8 cellular contexts compared by ENCODE assay signal in the genomic region with DNA sequence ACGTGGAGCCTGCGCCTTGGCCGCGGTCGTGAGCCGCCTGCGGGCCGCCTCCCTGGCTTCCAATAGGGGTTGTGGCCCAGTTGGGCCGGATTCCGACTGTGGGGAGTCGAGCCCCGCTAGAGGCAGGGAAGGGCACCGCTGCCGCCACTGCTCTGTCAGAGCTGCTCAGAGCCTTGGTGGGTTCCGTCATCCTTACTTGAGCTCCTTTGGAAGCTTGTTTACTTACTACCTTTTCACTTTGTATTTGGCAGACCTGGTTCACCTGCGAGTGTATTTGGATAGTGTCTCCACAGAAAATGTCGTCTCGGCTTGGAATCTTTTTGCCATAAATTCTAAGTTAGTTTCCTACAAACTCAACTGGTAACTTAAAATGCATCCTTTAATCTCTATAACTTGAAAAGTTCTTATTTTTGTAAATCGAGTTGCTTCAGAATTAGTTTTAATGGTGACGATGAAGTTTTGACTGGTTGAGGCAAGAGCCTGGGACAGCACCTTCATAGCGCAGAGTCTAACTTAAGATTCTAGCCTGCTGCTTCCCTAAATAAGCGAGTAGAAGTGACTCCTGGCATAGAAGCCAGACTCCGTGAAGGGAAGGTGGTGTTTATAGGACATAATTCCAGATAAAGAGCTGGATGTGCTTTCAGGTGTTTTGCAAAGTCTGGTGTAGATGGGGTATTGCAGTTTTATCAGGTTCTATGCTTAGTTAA. TPM values are rescaled to one million over a fixed set of nuclear protein-coding genes. Genes with fewer than 3 reads are reported as not detected.
DNase-seq lines count a peak whose midpoint lies in the region; ATAC-seq, FAIRE-seq and TF ChIP-seq lines count a peak whose summit lies in the region.

No MANE protein-coding gene starts in this region.

- H3K4me3 ChIP-seq in GM12878 (peak overlapping the region; percentile 74), lower lobe of right lung (peak overlapping the region; percentile 74), transverse colon (peak overlapping the region; percentile 67 to 89 (median 77))

- no peak for TF ChIP-seq EP300 in GM12878 (IDR thresholded peaks at IDR 0.05; ENCODE audit: borderline replicate concordance in 1 of 2, control insufficient read depth in 1 of 2, low read depth in 2 of 2, low read length in 2 of 2)
- TF ChIP-seq EP300 in transverse colon (IDR thresholded peaks at IDR 0.05; ENCODE audit: low read depth): no peak

- BruUV-seq in GM12878 (replicated peaks; lab: Mats Ljungman, UMichigan): no TSS peak

- POLR2A ChIA-PET in GM12878 (lab: Charles Lee): interaction anchor here (0.5 to 2.4 kb wide), 14 partner anchors 10 to 997 kb away, joined by 3 to 9 read pairs (median 5); a partner anchor contains a TSS

- TF ChIP-seq RAD21 in GM12878 (IDR thresholded peaks at IDR 0.05; ENCODE audit: insufficient read depth, low read depth, low read length): no peak

- ATAC-seq in GM21423 (IDR thresholded peaks at IDR 0.05; ENCODE audit: unreplicated experiment) (peak; percentile 23), GM12878 (peak; percentile 52), lower lobe of right lung (peak in 1 of 2 donors; percentile 57)

- peaks cover 21% of the 10 kb centered on the region for H3K79me2 ChIP-seq in GM12878 (ENCODE audit: control insufficient read depth, insufficient read depth, low read length)

- SMC1A ChIA-PET in GM12878 (lab: Charles Lee; ENCODE audit: uncharacterized antibody, unreplicated experiment): interaction anchor here (1.0 to 1.5 kb wide), 4 partner anchors 41 to 552 kb away, joined by 3 read pairs; a partner anchor contains a TSS

- peak overlapping the region; percentile 75 for H3K4me2 ChIP-seq in GM12878 (ENCODE audit: control insufficient read depth, insufficient read depth)

- H4K20me1 ChIP-seq in GM12878 (ENCODE audit: control insufficient read depth, insufficient read depth): no peaks in the 10 kb centered on the region; the same call in none of the 2 replicates

- peak; percentile 81 for FAIRE-seq in GM12878 (lab: Jason Lieb, UNC)

- H3K9me3 ChIP-seq in GM12878 (replicated peaks; ENCODE audit: control insufficient read depth, insufficient read depth, low read length) (no peaks in the 10 kb centered on the region), lower lobe of right lung (no peaks in the 10 kb centered on the region), transverse colon (no peaks in the 10 kb centered on the region)

- RAD21 ChIA-PET in GM12878 (lab: Charles Lee; ENCODE audit: unreplicated experiment): interaction anchor here (1.3 to 2.7 kb wide), 8 partner anchors 11 to 377 kb away, joined by 3 to 17 read pairs (median 4); a partner anchor contains a TSS

- H3K27me3 ChIP-seq in GM12878 (replicated peaks in 1 of 2; ENCODE audit: control insufficient read depth in 2 of 2, insufficient read depth in 2 of 2, low read length in 1 of 2): no peaks in the 10 kb centered on the region
- H3K27me3 ChIP-seq in lower lobe of right lung (ENCODE audit: low read depth): no peaks in the 10 kb centered on the region
- H3K27me3 ChIP-seq in transverse colon: no peaks in the 10 kb centered on the region

- no peak for TF ChIP-seq POLR2A in GM12878 (IDR thresholded peaks at IDR 0.05; ENCODE audit: low read depth, low read length)
- no peak for TF ChIP-seq POLR2A in transverse colon (IDR thresholded peaks at IDR 0.05)

- peak; percentile 34 for DNase-seq in ELR (ENCODE audit: low read depth)
- DNase-seq in KBM-7: peak; percentile 32
- no peak for DNase-seq in GM12878 (ENCODE audit: low read depth, low spot score)
- DNase-seq in lower lobe of right lung: no peak
- no peak for DNase-seq in transverse colon
- DNase-seq in NCI-H1105 (lab: John Stamatoyannopoulos, UW): no peak
- no peak for DNase-seq in KG1 (lab: John Stamatoyannopoulos, UW)

- H3K9ac ChIP-seq in GM12878 (ENCODE audit: control insufficient read depth, insufficient read depth, low read length): peak overlapping the region; percentile 88

- 3% methylated on average over 23 of the region's 23 CpGs for WGBS in GM12878 (ENCODE audit: insufficient coverage, insufficient replicate concordance, low lambda C conversion rate, missing lambda C conversion rate)
- 0 to 2% methylated on average over 7 to 23 of the region's 23 CpGs for WGBS in transverse colon (ENCODE audit: low coverage in 1 of 2), 2 donors

- CTCF ChIA-PET in GM12878 (lab: Yijun Ruan, JAX): interaction anchor here (0.9 to 2.4 kb wide), 3 partner anchors 131 to 201 kb away, joined by 3 to 9 read pairs (median 7); a partner anchor contains a TSS

- H3K4me1 ChIP-seq in GM12878 (ENCODE audit: control insufficient read depth, insufficient read depth, low read length) (peaks cover 24% of the 10 kb centered on the region), lower lobe of right lung (peaks cover 38% of the 10 kb centered on the region), transverse colon (peaks cover 22 to 36% (median 28%) of the 10 kb centered on the region in 4 donors)

- intact Hi-C loops in GM12878 (cut with micrococcal nuclease; ENCODE audit: unreplicated experiment): no loop called here
- intact Hi-C loops in lower lobe of right lung (cut with DNase I): no loop called here
- intact Hi-C loops in transverse colon (cut with DNase I; ENCODE audit: low total_unique reads): no loop called here

- H3K36me3 ChIP-seq in GM12878 (ENCODE audit: control insufficient read depth in 2 of 2, insufficient read depth in 2 of 2, low read length in 1 of 2) (no peaks in the 10 kb centered on the region), lower lobe of right lung (no peaks in the 10 kb centered on the region), transverse colon (no peaks in the 10 kb centered on the region)

- in situ Hi-C loops in KBM-7 (cut with MboI; ENCODE audit: low pct_unique_long_range_greater_than_20kb, low sequenced_read_pairs) (no loop called here), GM12878 (cut with MboI) (no loop called here), transverse colon (cut with MboI; ENCODE audit: low pct_ligation_motif_present in 1 of 4, low pct_unique_long_range_greater_than_20kb in 1 of 4, low sequenced_read_pairs in 3 of 4) (no loop called here)

- H2AFZ ChIP-seq in GM12878 (ENCODE audit: control insufficient read depth, low read depth, low read length): peak overlapping the region; percentile 93

- TF ChIP-seq CTCF in GM12878 (IDR thresholded peaks at IDR 0.05 in 2 of 3, conservative IDR thresholded peaks at IDR 0.05 in 1 of 3; ENCODE audit: control insufficient read depth in 2 of 3, extremely low read depth in 1 of 3, insufficient read depth in 1 of 3, low read depth in 3 of 3, low read length in 3 of 3): no peak
- no peak for TF ChIP-seq CTCF in lower lobe of right lung (IDR thresholded peaks at IDR 0.05)
- peak in 1 of 5 experiments; percentile 8 for TF ChIP-seq CTCF in transverse colon (IDR thresholded peaks at IDR 0.05)

- H3K27ac ChIP-seq in GM12878 (ENCODE audit: control insufficient read depth, insufficient read depth): peak overlapping the region; percentile 67
- peak overlapping the region; percentile 95 for H3K27ac ChIP-seq in lower lobe of right lung
- H3K27ac ChIP-seq in transverse colon: peak overlapping the region; percentile 99 to 100 (median 100)

RNA-seq across cellular contexts. Expression of a gene that starts 0.8 kb away (rescaled TPM):
- total RNA-seq in GM12878 (2013; cell fraction: nucleolus; rRNA removed): 17.6 and 19.7 TPM in 2 replicates
- total RNA-seq in GM12878 (2014; rRNA removed) (12.3 and 14.1 TPM in 2 replicates), GM12878 (2014; rRNA removed; fragmentation: Illumina TruSeq; extraction: Trizol) (5.4 TPM in 2 replicates), GM12878 (2021) (16.3 and 16.9 TPM in 2 replicates), lower lobe of right lung (71.5 TPM), transverse colon (10 to 100 TPM; 53.7 to 90.1 (median 55.7) TPM)
- 2.3 TPM for polyA plus RNA-seq in GM12878 (2011; ENCODE audit: low read depth)
- polyA plus RNA-seq in GM12878 (2011; rRNA removed) (2.7 and 8.2 TPM in 2 replicates), GM12878 (2014; fragmentation: Illumina TruSeq; extraction: Trizol) (6.5 and 10.2 TPM in 2 replicates), GM12878 (2014; fragmentation: Nextera tagmentation; extraction: Ambion mirVana) (under 1 TPM; 0.33 to 0.37 TPM), GM12878 (2014; rRNA removed) (8.7 and 10.2 TPM in 2 replicates), GM12878 (2016; fragmentation: Nextera tagmentation; extraction: Ambion mirVana) (10 to 100 TPM in 1 of 2 experiments, 1 to 10 TPM in 1; 9.6 to 10.1 TPM)
- 5.7 and 5.9 TPM in 2 replicates for polyA plus RNA-seq in GM12878 (2011; cell fraction: cytosol; rRNA removed)
- 7.0 TPM in 2 replicates for polyA plus RNA-seq in GM12878 (2011; cell fraction: nucleus; rRNA removed)
- polyA plus RNA-seq in GM12878 (2012): 4.2 and 5.2 TPM in 2 replicates
- polyA minus RNA-seq in GM12878 (2011; rRNA and poly(A)+ RNA removed): 12.6 and 13.7 TPM in 2 replicates
- polyA minus RNA-seq in GM12878 (2011; cell fraction: cytosol; rRNA and poly(A)+ RNA removed): 5.5 and 8.2 TPM in 2 replicates
- 2.3 and 6.0 TPM in 2 replicates for polyA minus RNA-seq in GM12878 (2011; cell fraction: nucleus; rRNA and poly(A)+ RNA removed)

RNA-seq across cellular contexts. Expression of a gene that starts 41.7 kb away (rescaled TPM):
- 21.9 and 32.0 TPM in 2 replicates for total RNA-seq in GM12878 (2013; cell fraction: nucleolus; rRNA removed)
- total RNA-seq in GM12878 (2014; rRNA removed) (9.1 and 9.8 TPM in 2 replicates), GM12878 (2014; rRNA removed; fragmentation: Illumina TruSeq; extraction: Trizol) (5.9 TPM in 2 replicates), GM12878 (2021) (17.8 and 19.0 TPM in 2 replicates), lower lobe of right lung (22.1 TPM), transverse colon (1 to 10 TPM in 3 of 4 donors, not detected in 1; 2.6 to 7.5 (median 5.7) TPM)
- polyA plus RNA-seq in GM12878 (2011; ENCODE audit: low read depth): 13.1 TPM
- polyA plus RNA-seq in GM12878 (2011; rRNA removed) (8.5 and 19.0 TPM in 2 replicates), GM12878 (2014; fragmentation: Illumina TruSeq; extraction: Trizol) (10.6 and 14.2 TPM in 2 replicates), GM12878 (2014; fragmentation: Nextera tagmentation; extraction: Ambion mirVana) (10 to 100 TPM; 12.5 to 16.2 TPM), GM12878 (2014; rRNA removed) (17.3 and 20.0 TPM in 2 replicates), GM12878 (2016; fragmentation: Nextera tagmentation; extraction: Ambion mirVana) (10 to 100 TPM; 14.1 to 17.9 TPM)
- 20.9 and 21.1 TPM in 2 replicates for polyA plus RNA-seq in GM12878 (2011; cell fraction: cytosol; rRNA removed)
- 207 and 264 TPM in 2 replicates for polyA plus RNA-seq in GM12878 (2011; cell fraction: nucleus; rRNA removed)
- polyA plus RNA-seq in GM12878 (2012): 14.8 and 17.4 TPM in 2 replicates
- polyA minus RNA-seq in GM12878 (2011; rRNA and poly(A)+ RNA removed): 23.4 and 33.1 TPM in 2 replicates
- polyA minus RNA-seq in GM12878 (2011; cell fraction: cytosol; rRNA and poly(A)+ RNA removed): 6.0 and 8.8 TPM in 2 replicates
- polyA minus RNA-seq in GM12878 (2011; cell fraction: nucleus; rRNA and poly(A)+ RNA removed): 8.2 and 9.1 TPM in 2 replicates

RNA-seq across cellular contexts. Expression of a gene that starts 48.6 kb away (rescaled TPM):
- total RNA-seq in GM12878 (2013; cell fraction: nucleolus; rRNA removed): 4.6 and 5.3 TPM in 2 replicates
- total RNA-seq in GM12878 (2014; rRNA removed): 0.45 and 0.54 TPM in 2 replicates
- 0.41 and 0.76 TPM in 2 replicates for total RNA-seq in GM12878 (2014; rRNA removed; fragmentation: Illumina TruSeq; extraction: Trizol)
- total RNA-seq in GM12878 (2021): 2.4 and 3.8 TPM in 2 replicates
- polyA plus RNA-seq in GM12878 (2011; ENCODE audit: low read depth): 8.1 TPM
- polyA plus RNA-seq in GM12878 (2011; rRNA removed): 4.5 and 7.2 TPM in 2 replicates
- polyA plus RNA-seq in GM12878 (2011; cell fraction: cytosol; rRNA removed): 3.0 and 4.0 TPM in 2 replicates
- polyA plus RNA-seq in GM12878 (2011; cell fraction: nucleus; rRNA removed): 75.3 and 115 TPM in 2 replicates
- polyA plus RNA-seq in GM12878 (2012): 8.2 and 8.3 TPM in 2 replicates
- polyA plus RNA-seq in GM12878 (2014; fragmentation: Illumina TruSeq; extraction: Trizol): 3.3 and 4.6 TPM in 2 replicates
- 1 to 10 TPM; 1.0 to 4.6 TPM for polyA plus RNA-seq in GM12878 (2014; fragmentation: Nextera tagmentation; extraction: Ambion mirVana)
- 2.4 and 3.6 TPM in 2 replicates for polyA plus RNA-seq in GM12878 (2014; rRNA removed)
- 1 to 10 TPM; 1.6 to 2.8 TPM for polyA plus RNA-seq in GM12878 (2016; fragmentation: Nextera tagmentation; extraction: Ambion mirVana)
- 2.2 and 2.6 TPM in 2 replicates for polyA minus RNA-seq in GM12878 (2011; rRNA and poly(A)+ RNA removed)
- not detected in 2 replicates for polyA minus RNA-seq in GM12878 (2011; cell fraction: cytosol; rRNA and poly(A)+ RNA removed)
- polyA minus RNA-seq in GM12878 (2011; cell fraction: nucleus; rRNA and poly(A)+ RNA removed): 4.2 and 5.4 TPM in 2 replicates
- 8.4 TPM for total RNA-seq in lower lobe of right lung
- total RNA-seq in transverse colon: 10 to 100 TPM; 13.5 to 58.3 (median 20.3) TPM

RNA-seq across cellular contexts. Expression of a gene that starts 58.6 kb away (rescaled TPM):
- total RNA-seq in GM12878 (2013; cell fraction: nucleolus; rRNA removed): 34.8 and 38.6 TPM in 2 replicates
- total RNA-seq in GM12878 (2014; rRNA removed): 17.3 and 17.7 TPM in 2 replicates
- 12.7 and 13.7 TPM in 2 replicates for total RNA-seq in GM12878 (2014; rRNA removed; fragmentation: Illumina TruSeq; extraction: Trizol)
- 17.7 and 18.3 TPM in 2 replicates for total RNA-seq in GM12878 (2021)
- 12.8 TPM for polyA plus RNA-seq in GM12878 (2011; ENCODE audit: low read depth)
- 11.6 and 18.2 TPM in 2 replicates for polyA plus RNA-seq in GM12878 (2011; rRNA removed)
- 25.0 and 27.8 TPM in 2 replicates for polyA plus RNA-seq in GM12878 (2011; cell fraction: cytosol; rRNA removed)
- polyA plus RNA-seq in GM12878 (2011; cell fraction: nucleus; rRNA removed): 9.3 and 9.7 TPM in 2 replicates
- 13.8 and 18.9 TPM in 2 replicates for polyA plus RNA-seq in GM12878 (2012)
- 27.6 and 30.5 TPM in 2 replicates for polyA plus RNA-seq in GM12878 (2014; fragmentation: Illumina TruSeq; extraction: Trizol)
- 1 to 10 TPM; 6.5 to 7.1 TPM for polyA plus RNA-seq in GM12878 (2014; fragmentation: Nextera tagmentation; extraction: Ambion mirVana)
- 22.4 and 25.5 TPM in 2 replicates for polyA plus RNA-seq in GM12878 (2014; rRNA removed)
- polyA plus RNA-seq in GM12878 (2016; fragmentation: Nextera tagmentation; extraction: Ambion mirVana): 10 to 100 TPM; 27.6 to 27.9 TPM
- 19.4 and 27.8 TPM in 2 replicates for polyA minus RNA-seq in GM12878 (2011; rRNA and poly(A)+ RNA removed)
- 6.1 and 8.2 TPM in 2 replicates for polyA minus RNA-seq in GM12878 (2011; cell fraction: cytosol; rRNA and poly(A)+ RNA removed)
- polyA minus RNA-seq in GM12878 (2011; cell fraction: nucleus; rRNA and poly(A)+ RNA removed): 12.0 and 24.1 TPM in 2 replicates
- total RNA-seq in lower lobe of right lung: 38.8 TPM
- total RNA-seq in transverse colon: 10 to 100 TPM in 3 of 4 donors, 1 to 10 TPM in 1; 7.8 to 59.8 (median 38.6) TPM

RNA-seq across cellular contexts. Expression of a gene that starts 59.1 kb away (rescaled TPM):
- total RNA-seq in GM12878 (2013; cell fraction: nucleolus; rRNA removed): 56.0 and 62.2 TPM in 2 replicates
- total RNA-seq in GM12878 (2014; rRNA removed): 246 and 269 TPM in 2 replicates
- 414 and 415 TPM in 2 replicates for total RNA-seq in GM12878 (2014; rRNA removed; fragmentation: Illumina TruSeq; extraction: Trizol)
- total RNA-seq in GM12878 (2021): 463 and 474 TPM in 2 replicates
- polyA plus RNA-seq in GM12878 (2011; ENCODE audit: low read depth): 370 TPM
- polyA plus RNA-seq in GM12878 (2011; rRNA removed): 265 and 285 TPM in 2 replicates
- 340 and 373 TPM in 2 replicates for polyA plus RNA-seq in GM12878 (2011; cell fraction: cytosol; rRNA removed)
- 212 and 231 TPM in 2 replicates for polyA plus RNA-seq in GM12878 (2011; cell fraction: nucleus; rRNA removed)
- 407 and 450 TPM in 2 replicates for polyA plus RNA-seq in GM12878 (2012)
- polyA plus RNA-seq in GM12878 (2014; fragmentation: Illumina TruSeq; extraction: Trizol): 568 and 674 TPM in 2 replicates
- 1,000 to 10,000 TPM in 1 of 2 experiments, 100 to 1,000 TPM in 1; 696 to 1,049 TPM for polyA plus RNA-seq in GM12878 (2014; fragmentation: Nextera tagmentation; extraction: Ambion mirVana)
- polyA plus RNA-seq in GM12878 (2014; rRNA removed): 332 and 351 TPM in 2 replicates
- 100 to 1,000 TPM; 683 to 684 TPM for polyA plus RNA-seq in GM12878 (2016; fragmentation: Nextera tagmentation; extraction: Ambion mirVana)
- 265 and 343 TPM in 2 replicates for polyA minus RNA-seq in GM12878 (2011; rRNA and poly(A)+ RNA removed)
- 183 and 242 TPM in 2 replicates for polyA minus RNA-seq in GM12878 (2011; cell fraction: cytosol; rRNA and poly(A)+ RNA removed)
- 51.5 and 60.5 TPM in 2 replicates for polyA minus RNA-seq in GM12878 (2011; cell fraction: nucleus; rRNA and poly(A)+ RNA removed)
- total RNA-seq in lower lobe of right lung: 601 TPM
- total RNA-seq in transverse colon: 100 to 1,000 TPM; 302 to 526 (median 401) TPM

Comparison
In these comparisons a context has a peak if more than half of its experiments do, and no peak if none do; other contexts are left out.
1. DNase-seq: peak in ELR (single experiment) and KBM-7 (single experiment); none in GM12878 (single experiment), lower lobe of right lung (single experiment), transverse colon (single experiment), NCI-H1105 (single experiment) and KG1 (single experiment).
2. Peak in every context shown above with its lines, with median percentiles within 50 percentile points of each other: H3K27ac ChIP-seq and H3K4me3 ChIP-seq.